ENCODE assay signal across 15 cellular contexts in the genomic region with DNA sequence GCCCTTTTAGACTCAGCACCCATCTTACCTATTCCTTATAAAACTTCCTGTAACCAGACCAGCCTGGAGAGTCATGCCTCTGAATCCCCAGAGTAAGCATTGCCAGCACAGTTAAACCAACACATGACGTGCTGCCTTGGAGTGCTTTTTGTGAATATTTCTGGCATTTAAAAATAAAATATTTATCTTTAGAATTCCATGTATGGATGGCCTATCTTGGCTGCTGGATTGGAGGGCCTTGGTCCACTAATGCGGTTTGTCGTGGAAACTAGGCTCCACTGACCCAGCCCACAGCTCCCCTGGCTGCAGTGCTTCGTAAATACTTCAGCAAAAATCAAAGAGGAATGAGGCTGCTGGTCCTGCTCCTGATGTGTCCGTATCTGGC. TPM values are rescaled to one million over a fixed set of nuclear protein-coding genes. Genes with fewer than 3 reads are reported as not detected.
DNase-seq lines count a peak whose midpoint lies in the region; ATAC-seq, FAIRE-seq and TF ChIP-seq lines count a peak whose summit lies in the region.
"Had no signal": no experiment of that assay in that cellular context is flagged by ENCODE, and none has a peak within 500 bp of the region (broad histone marks: within the 10 kb centered on the region; RNA-seq: fewer than 3 reads in every experiment).

No MANE protein-coding gene starts in this region.

- TF ChIP-seq CTCF in K562 (IDR thresholded peaks at IDR 0.05 in 2 of 3, conservative IDR thresholded peaks at IDR 0.05 in 1 of 3; ENCODE audit: insufficient read depth in 2 of 3, low read depth in 1 of 3, low read length in 3 of 3) (no peak), stomach (IDR thresholded peaks at IDR 0.05) (no peak), progenitor cell of endocrine pancreas (IDR thresholded peaks at IDR 0.05; ENCODE audit: unreplicated experiment) (no peak)

- no peaks in the 10 kb centered on the region for H4K20me1 ChIP-seq in K562 (replicated peaks; ENCODE audit: control insufficient read depth, insufficient read depth, low read length)

- H3K27me3 ChIP-seq in K562 (ENCODE audit: control insufficient read depth in 2 of 2, insufficient read depth in 2 of 2, low read length in 2 of 2): peaks cover 4 to 30% of the 10 kb centered on the region in 2 experiments; a peak in 4 of 5 replicates
- no peaks in the 10 kb centered on the region for H3K27me3 ChIP-seq in stomach
- H3K27me3 ChIP-seq: Peyer's patch had no signal

- CTCF ChIA-PET in K562 (lab: Yijun Ruan, JAX; ENCODE audit: low intra/inter-chr PET ratio): interaction anchor here (0.7 kb wide), 1 partner anchor 631 kb away, joined by 3 read pairs; no protein-coding TSS in a partner anchor

- H3K4me3 Mint-ChIP-seq in progenitor cell of endocrine pancreas (ENCODE audit: low read depth): no peak overlapping the region
- H3K4me3 Mint-ChIP-seq: B cell; CD4-positive, alpha-beta T cell; GM23338 had no signal

- H3K4me3 ChIP-seq in K562 (no peak overlapping the region), stomach (no peak overlapping the region)
- H3K4me3 ChIP-seq: GM23338, Peyer's patch had no signal

- WGBS in K562 (ENCODE audit: insufficient coverage, low coverage, missing lambda C conversion rate): 0% methylated on average over 5 of the region's 5 CpGs
- whole genome bisulfite sequencing in stomach, 5 donors: 59 to 86% (median 72%) methylated on average over 5 of the region's 5 CpGs

- no peaks in the 10 kb centered on the region for H3K4me1 Mint-ChIP-seq in progenitor cell of endocrine pancreas (ENCODE audit: low read depth)
- H3K4me1 Mint-ChIP-seq: B cell had no signal

- TF ChIP-seq EP300 in K562 (IDR thresholded peaks at IDR 0.05; ENCODE audit: low read length) (no peak), stomach (IDR thresholded peaks at IDR 0.05) (no peak)

- no peaks in the 10 kb centered on the region for H3K9me1 ChIP-seq in K562 (ENCODE audit: control insufficient read depth, insufficient read depth, low read length)

- no peak for TF ChIP-seq RAD21 in K562 (CRISPR knock-in tag; conservative IDR thresholded peaks at IDR 0.05 in 1 of 2, IDR thresholded peaks at IDR 0.05 in 1 of 2)

- H3K9me3 ChIP-seq in K562 (replicated peaks; ENCODE audit: control insufficient read depth, insufficient read depth, low read depth, low read length): no peaks in the 10 kb centered on the region
- no peaks in the 10 kb centered on the region for H3K9me3 ChIP-seq in stomach
- H3K9me3 ChIP-seq: Peyer's patch had no signal

- no peak for FAIRE-seq in K562 (lab: Jason Lieb, UNC)
- FAIRE-seq: GM12892 had no signal

- H3K27ac ChIP-seq in K562 (ENCODE audit: extremely low read depth, low read depth, low read length) (no peak overlapping the region), stomach (peak overlapping the region in 3 of 5 donors; percentile 6 to 50 (median 40))

- no peaks in the 10 kb centered on the region for H3K9me3 Mint-ChIP-seq in progenitor cell of endocrine pancreas (ENCODE audit: low read depth)
- H3K9me3 Mint-ChIP-seq: CD4-positive, alpha-beta T cell; GM23338 had no signal

- H3K27me3 Mint-ChIP-seq in progenitor cell of endocrine pancreas: no peaks in the 10 kb centered on the region
- H3K27me3 Mint-ChIP-seq: B cell had no signal

- H2AFZ ChIP-seq in K562 (ENCODE audit: low read depth, low read length): peak overlapping the region; percentile 20; the same call in 1 of the 2 replicates
- H2AFZ ChIP-seq: GM23338 had no signal

- in situ Hi-C loops in K562 (cut with MboI): no loop called here

- intact Hi-C loops in K562 (cut with micrococcal nuclease): no loop called here
- intact Hi-C loops in stomach (cut with DNase I; ENCODE audit: low total_unique reads): no loop called here

- ATAC-seq in K562: no peak
- no peak for ATAC-seq in GM19023 (IDR thresholded peaks at IDR 0.05; ENCODE audit: unreplicated experiment)

- TF ChIP-seq POLR2A in K562 (conservative IDR thresholded peaks at IDR 0.05) (no peak), stomach (IDR thresholded peaks at IDR 0.05) (no peak)

- POLR2A ChIA-PET in K562 (lab: Yijun Ruan, JAX): no interaction called here

- H3K27ac Mint-ChIP-seq in progenitor cell of endocrine pancreas: no peak overlapping the region
- H3K27ac Mint-ChIP-seq: B cell; CD4-positive, alpha-beta T cell; GM23338 had no signal

- no TSS peak for BruUV-seq in K562 (replicated peaks; lab: Mats Ljungman, UMichigan)

- H3K9ac ChIP-seq in K562 (ENCODE audit: insufficient read depth in 1 of 2, low read depth in 2 of 2, low read length in 2 of 2): no peak overlapping the region

- no peak overlapping the region for H3K4me2 ChIP-seq in K562 (ENCODE audit: insufficient read depth, low read length)
- H3K4me2 ChIP-seq: GM23338 had no signal

- no peaks in the 10 kb centered on the region for H3K36me3 ChIP-seq in K562 (ENCODE audit: control insufficient read depth, insufficient read depth, low read length)
- H3K36me3 ChIP-seq in stomach: peaks cover 0 to 26% (median 18%) of the 10 kb centered on the region in 4 donors
- H3K36me3 ChIP-seq: Peyer's patch had no signal

- DNase-seq in AG08396 (ENCODE audit: low spot score) (peak; percentile 52), K562 (ENCODE audit: extremely low read depth in 1 of 4, low spot score in 3 of 4) (no peak), fibroblast of peridontal ligament (ENCODE audit: extremely low read depth) (peak; percentile 40), stomach (no peak), occipital lobe (lab: John Stamatoyannopoulos, UW) (no peak), progenitor cell of endocrine pancreas (ENCODE audit: low spot score, unreplicated experiment) (no peak)
- DNase-seq: CD4-positive, alpha-beta T cell; NCI-H2029 treated with DMSO at 0.1 percent for 48 hours; Right ventricle myocardium superior had no signal

- H3K79me2 ChIP-seq in K562 (ENCODE audit: control insufficient read depth, insufficient read depth, low read length): no peaks in the 10 kb centered on the region

- H3K4me1 ChIP-seq in K562 (replicated peaks in 1 of 2; ENCODE audit: control insufficient read depth in 2 of 2, insufficient read depth in 2 of 2, low read length in 2 of 2): no peaks in the 10 kb centered on the region
- H3K4me1 ChIP-seq in stomach: peaks cover 0 to 15% (median 0%) of the 10 kb centered on the region in 4 donors
- H3K4me1 ChIP-seq: Peyer's patch had no signal

- H3K36me3 Mint-ChIP-seq in progenitor cell of endocrine pancreas (ENCODE audit: insufficient read depth): peaks cover 14% of the 10 kb centered on the region

TF ChIP-seq in K562, 482 proteins besides CTCF, POLR2A, EP300 and RAD21 (continues in another document):
- TF ChIP-seq KLF16 (IDR thresholded peaks at IDR 0.05) (no peak), RFX5 (IDR thresholded peaks at IDR 0.05; ENCODE audit: low read depth, low read length) (no peak)

RNA-seq across cellular contexts. Expression of a gene that starts 17.5 kb away (rescaled TPM):
- total RNA-seq in K562 (2011; cell fraction: chromatin; rRNA removed; ENCODE audit: low replicate concordance): not detected in 2 replicates
- total RNA-seq in K562 (2011; cell fraction: nucleolus; rRNA removed): 0.17 TPM in 1 of 2 replicates, not detected in the other
- total RNA-seq in K562 (2011; cell fraction: nucleoplasm; rRNA removed): 0.08 TPM in 1 of 2 replicates, not detected in the other
- total RNA-seq in K562 (2014; rRNA removed) (not detected in 2 replicates), K562 (2014; rRNA removed; fragmentation: Illumina TruSeq; extraction: Trizol) (not detected in 2 replicates), K562 (2015; rRNA removed; fragmentation: Illumina TruSeq; extraction: Trizol) (not detected in 2 replicates), K562 (2021) (0.11 TPM in 1 of 2 replicates, not detected in the other), stomach (1 to 10 TPM in 4 of 5 donors, under 1 TPM in 1; under 0.01 to 9.9 (median 8.5) TPM), occipital lobe (9.4 TPM), progenitor cell of endocrine pancreas (37.1 and 40.5 TPM in 2 replicates)
- polyA plus RNA-seq in K562 (2011; rRNA removed) (0.14 TPM in 1 of 2 replicates, not detected in the other), K562 (2014; fragmentation: Illumina TruSeq; extraction: Trizol) (not detected in 2 replicates), K562 (2014; fragmentation: Nextera tagmentation; extraction: Ambion mirVana) (under 1 TPM in 1 of 2 experiments, not detected in 1; 0.07 TPM), K562 (2014; rRNA removed) (not detected in 2 replicates), stomach (1 to 10 TPM; 5.8 to 6.5 (median 5.9) TPM)
- polyA plus RNA-seq in K562 (2011; cell fraction: cytosol; rRNA removed): 0.03 and 0.10 TPM in 2 replicates
- polyA plus RNA-seq in K562 (2011; cell fraction: nucleus; rRNA removed): 0.06 TPM in 1 of 2 replicates, not detected in the other
- polyA plus RNA-seq in K562 (2012): 0.08 TPM in 1 of 2 replicates, not detected in the other
- polyA minus RNA-seq in K562 (2011; rRNA and poly(A)+ RNA removed): 0.56 TPM in 1 of 2 replicates, not detected in the other
- polyA minus RNA-seq in K562 (2011; cell fraction: cytosol; rRNA and poly(A)+ RNA removed): 0.29 and 1.8 TPM in 2 replicates
- 0.13 TPM in 1 of 2 replicates, not detected in the other for polyA minus RNA-seq in K562 (2011; cell fraction: nucleus; rRNA and poly(A)+ RNA removed)
- total RNA-seq: CD4-positive, alpha-beta T cell had no signal

RNA-seq across cellular contexts. Expression of a gene that starts 56.1 kb away (rescaled TPM):
- not detected in 2 replicates for total RNA-seq in K562 (2011; cell fraction: chromatin; rRNA removed; ENCODE audit: low replicate concordance)
- total RNA-seq in K562 (2011; cell fraction: nucleolus; rRNA removed): not detected in 2 replicates
- total RNA-seq in K562 (2011; cell fraction: nucleoplasm; rRNA removed): not detected in 2 replicates
- total RNA-seq in K562 (2014; rRNA removed): not detected in 2 replicates
- total RNA-seq in K562 (2014; rRNA removed; fragmentation: Illumina TruSeq; extraction: Trizol): not detected in 2 replicates
- total RNA-seq in K562 (2015; rRNA removed; fragmentation: Illumina TruSeq; extraction: Trizol): not detected in 2 replicates
- 0.11 and 0.35 TPM in 2 replicates for total RNA-seq in K562 (2021)
- polyA plus RNA-seq in K562 (2011; rRNA removed): not detected in 2 replicates
- polyA plus RNA-seq in K562 (2011; cell fraction: cytosol; rRNA removed): not detected in 2 replicates
- not detected in 2 replicates for polyA plus RNA-seq in K562 (2011; cell fraction: nucleus; rRNA removed)
- 0.11 TPM in 1 of 2 replicates, not detected in the other for polyA plus RNA-seq in K562 (2012)
- not detected in 2 replicates for polyA plus RNA-seq in K562 (2014; fragmentation: Illumina TruSeq; extraction: Trizol)
- polyA plus RNA-seq in K562 (2014; fragmentation: Nextera tagmentation; extraction: Ambion mirVana): under 1 TPM in 1 of 2 experiments, not detected in 1; 0.03 TPM
- polyA plus RNA-seq in K562 (2014; rRNA removed): not detected in 2 replicates
- polyA minus RNA-seq in K562 (2011; rRNA and poly(A)+ RNA removed): not detected in 2 replicates
- not detected in 2 replicates for polyA minus RNA-seq in K562 (2011; cell fraction: cytosol; rRNA and poly(A)+ RNA removed)
- not detected in 2 replicates for polyA minus RNA-seq in K562 (2011; cell fraction: nucleus; rRNA and poly(A)+ RNA removed)
- 10 to 100 TPM in 4 of 5 donors, 1 to 10 TPM in 1; 9.9 to 83.4 (median 51.3) TPM for total RNA-seq in stomach
- 10 to 100 TPM in 2 of 3 donors, 1 to 10 TPM in 1; 7.3 to 18.3 (median 11.3) TPM for polyA plus RNA-seq in stomach
- 7.8 TPM for total RNA-seq in occipital lobe
- 14.3 and 18.3 TPM in 2 replicates for total RNA-seq in progenitor cell of endocrine pancreas
- total RNA-seq: A673; CD4-positive, alpha-beta T cell had no signal

Comparison
In these comparisons a context has a peak if more than half of its experiments do, and no peak if none do; other contexts are left out.
1. DNase-seq: peak in AG08396 (single experiment) and fibroblast of peridontal ligament (single experiment); none in K562 (0 of 4), stomach (single experiment), occipital lobe (single experiment) and progenitor cell of endocrine pancreas (single experiment).